In genomic region chr1:110086959-110087358, GRCh38 we compare ENCODE assay signal across 1 cellular context.
TF ChIP-seq lines count a peak whose summit lies in the region.

No MANE protein-coding gene starts in this region.

TF ChIP-seq in H1, 55 proteins besides CTCF, POLR2A, EP300 and RAD21:
- no peak for TF ChIP-seq YY1 (IDR thresholded peaks at IDR 0.05; ENCODE audit: low read depth, low read length)
- TF ChIP-seq SRF (IDR thresholded peaks at IDR 0.05; ENCODE audit: low read depth, low read length) = no peak
- no peak for TF ChIP-seq CEBPB (IDR thresholded peaks at IDR 0.05; ENCODE audit: low read depth, low read length)
- no peak for TF ChIP-seq GABPA (IDR thresholded peaks at IDR 0.05; ENCODE audit: borderline replicate concordance, insufficient read depth, low read length)
- TF ChIP-seq TBP (IDR thresholded peaks at IDR 0.05; ENCODE audit: low read depth, low read length) = no peak
- no peak for TF ChIP-seq ATF3 (IDR thresholded peaks at IDR 0.05; ENCODE audit: insufficient read depth, low read depth, low read length)
- no peak for TF ChIP-seq KDM4A (IDR thresholded peaks at IDR 0.05; ENCODE audit: low read depth, low read length, severe bottlenecking)
- TF ChIP-seq NRF1 (IDR thresholded peaks at IDR 0.05; ENCODE audit: low read depth, low read length) = no peak
- no peak for TF ChIP-seq CBX8 (IDR thresholded peaks at IDR 0.05; ENCODE audit: borderline replicate concordance, low read depth, low read length)
- TF ChIP-seq BACH1 (IDR thresholded peaks at IDR 0.05; ENCODE audit: low read length) = no peak
- TF ChIP-seq EZH2 (IDR thresholded peaks at IDR 0.05; ENCODE audit: low read depth, low read length, severe bottlenecking) = no peak
- no peak for TF ChIP-seq RXRA (IDR thresholded peaks at IDR 0.05; ENCODE audit: insufficient read depth, low read depth, low read length)
- TF ChIP-seq BCL11A (IDR thresholded peaks at IDR 0.05; ENCODE audit: low read depth in 2 of 2, low read length in 2 of 2) = no peak
- no peak for TF ChIP-seq CREB1 (IDR thresholded peaks at IDR 0.05)
- no peak for TF ChIP-seq BRCA1 (IDR thresholded peaks at IDR 0.05; ENCODE audit: low read depth, low read length)
- TF ChIP-seq MAFK (IDR thresholded peaks at IDR 0.05; ENCODE audit: low read depth, low read length) = no peak
- TF ChIP-seq EGR1 (IDR thresholded peaks at IDR 0.05; ENCODE audit: borderline replicate concordance, low read depth, low read length) = no peak
- no peak for TF ChIP-seq FOSL1 (IDR thresholded peaks at IDR 0.05; ENCODE audit: insufficient read depth, low read depth, low read length)
- no peak for TF ChIP-seq SP2 (IDR thresholded peaks at IDR 0.05; ENCODE audit: low read length)
- no peak for TF ChIP-seq RBBP5 (IDR thresholded peaks at IDR 0.05; ENCODE audit: borderline replicate concordance, low read depth, low read length)
